In the genomic region with DNA sequence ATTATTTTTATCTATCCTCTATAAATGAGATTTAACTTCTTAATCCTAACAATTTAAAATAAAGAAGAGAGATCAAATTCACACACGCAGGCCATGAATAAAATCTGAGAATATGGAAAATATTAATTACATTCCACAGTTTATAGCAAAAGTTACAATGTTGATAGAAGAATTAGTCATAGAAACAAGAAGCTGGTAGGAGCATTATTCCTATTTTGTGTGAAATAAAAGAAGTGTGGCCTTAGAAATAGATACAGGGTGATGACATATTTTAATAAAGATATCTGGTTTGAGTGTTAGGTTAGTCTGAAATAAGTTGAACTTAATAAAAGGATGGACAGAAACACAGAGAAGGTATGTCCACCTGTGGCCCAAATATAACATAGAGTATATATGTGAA, we compare ENCODE assay signal across 25 cellular contexts.
DNase-seq lines count a peak whose midpoint lies in the region; FAIRE-seq and TF ChIP-seq lines count a peak whose summit lies in the region.
"Had no signal": no experiment of that assay in that cellular context is flagged by ENCODE, and none has a peak within 500 bp of the region (broad histone marks: within the 10 kb centered on the region; RNA-seq: fewer than 3 reads in every experiment).

No MANE protein-coding gene starts in this region.

- H3K9me1 ChIP-seq in endothelial cell of umbilical vein (replicated peaks; ENCODE audit: control insufficient read depth, extremely low read depth, insufficient read depth, low read length) = no peaks in the 10 kb centered on the region

- TF ChIP-seq POLR2A in endothelial cell of umbilical vein (IDR thresholded peaks at IDR 0.05; ENCODE audit: low read depth, low read length) = no peak

- H2BK120ac ChIP-seq in neuronal stem cell (ENCODE audit: low read depth, low read length) = no peak overlapping the region

- no peaks in the 10 kb centered on the region for H3K27me3 Mint-ChIP-seq in MCF 10A (ENCODE audit: insufficient read depth, unreplicated experiment)
- H3K27me3 Mint-ChIP-seq: CD4-positive, alpha-beta memory T cell; CD4-positive, CD25-positive, alpha-beta regulatory T cell; CD8-positive, alpha-beta memory T cell had no signal

- no peaks in the 10 kb centered on the region for H3K36me3 Mint-ChIP-seq in MCF 10A (ENCODE audit: insufficient read depth, unreplicated experiment)
- H3K36me3 Mint-ChIP-seq: CD14-positive monocyte; CD4-positive, alpha-beta memory T cell; CD4-positive, CD25-positive, alpha-beta regulatory T cell had no signal

- H3K4me3 ChIP-seq in mammary epithelial cell (replicated peaks in 1 of 3; ENCODE audit: insufficient read depth in 1 of 3, low read depth in 2 of 3, low read length in 3 of 3) (no peak overlapping the region), endothelial cell of umbilical vein (replicated peaks in 1 of 3; ENCODE audit: insufficient read depth in 1 of 3, low read depth in 1 of 3, low read length in 3 of 3) (no peak overlapping the region), neuronal stem cell (ENCODE audit: low read length in 2 of 2) (no peak overlapping the region)
- H3K4me3 ChIP-seq: A549, BLaER1, GM12878 had no signal

- H3K9me3 ChIP-seq in mammary epithelial cell (replicated peaks; ENCODE audit: insufficient read depth, low read length) (no peaks in the 10 kb centered on the region), endothelial cell of umbilical vein (replicated peaks; ENCODE audit: control insufficient read depth, insufficient read depth, low read length) (no peaks in the 10 kb centered on the region), neuronal stem cell (replicated peaks in 1 of 2; ENCODE audit: control insufficient read depth in 2 of 2, insufficient read depth in 1 of 2, low read depth in 1 of 2, low read length in 2 of 2) (no peaks in the 10 kb centered on the region)
- H3K9me3 ChIP-seq: A549, BE2C, BLaER1 had no signal

- 100% methylated on average over 1 of the region's 1 CpG for WGBS in mammary epithelial cell (ENCODE audit: low coverage, missing lambda C conversion rate)
- no CpG with 5 or more reads among the region's 1 CpG for WGBS in neuronal stem cell (ENCODE audit: extremely low coverage in 2 of 2, insufficient read length in 2 of 2, insufficient replicate concordance in 1 of 2), 2 donors

- H3K4me1 ChIP-seq in mammary epithelial cell (ENCODE audit: insufficient read depth, low read length) (no peaks in the 10 kb centered on the region), endothelial cell of umbilical vein (ENCODE audit: control insufficient read depth, extremely low read depth, insufficient read depth, low read length) (no peaks in the 10 kb centered on the region), neuronal stem cell (ENCODE audit: control insufficient read depth in 2 of 2, insufficient read depth in 1 of 2, low read depth in 1 of 2, low read length in 2 of 2) (no peaks in the 10 kb centered on the region)
- H3K4me1 ChIP-seq: A549 had no signal

- H2AK5ac ChIP-seq in neuronal stem cell (ENCODE audit: low read depth, low read length) = no peak overlapping the region

- no peak overlapping the region for H2BK15ac ChIP-seq in neuronal stem cell (ENCODE audit: low read length)

- H3K4me1 Mint-ChIP-seq in MCF 10A (ENCODE audit: insufficient read depth, unreplicated experiment) = peaks cover 6% of the 10 kb centered on the region
- H3K4me1 Mint-ChIP-seq: CD14-positive monocyte; CD4-positive, alpha-beta memory T cell; CD4-positive, CD25-positive, alpha-beta regulatory T cell; CD8-positive, alpha-beta memory T cell had no signal

- no TSS peak for BruUV-seq in MCF 10A (replicated peaks; lab: Mats Ljungman, UMichigan)
- BruUV-seq in mammary epithelial cell (replicated peaks; lab: Mats Ljungman, UMichigan) = no TSS peak
- no TSS peak for BruUV-seq in endothelial cell of umbilical vein (replicated peaks; lab: Mats Ljungman, UMichigan)

- no peak overlapping the region for H3K4me2 ChIP-seq in mammary epithelial cell (ENCODE audit: insufficient read depth, low read depth, low read length)
- H3K4me2 ChIP-seq in endothelial cell of umbilical vein (ENCODE audit: insufficient read depth, low read length) = no peak overlapping the region
- no peak overlapping the region for H3K4me2 ChIP-seq in neuronal stem cell (ENCODE audit: insufficient read depth, low read length, poor library complexity, severe bottlenecking)
- H3K4me2 ChIP-seq: A549, BLaER1 had no signal

- no peak overlapping the region for H2BK12ac ChIP-seq in neuronal stem cell (ENCODE audit: low read length)

- TF ChIP-seq CTCF in MCF 10A (IDR thresholded peaks at IDR 0.05; ENCODE audit: unreplicated experiment) (no peak), mammary epithelial cell (conservative IDR thresholded peaks at IDR 0.05 in 1 of 2, IDR thresholded peaks at IDR 0.05 in 1 of 2; ENCODE audit: extremely low read depth in 1 of 2, insufficient read depth in 1 of 2, low read depth in 1 of 2, low read length in 2 of 2) (no peak), endothelial cell of umbilical vein (IDR thresholded peaks at IDR 0.05; ENCODE audit: extremely low read depth in 1 of 2, insufficient read depth in 1 of 2, low read depth in 1 of 2, low read length in 2 of 2) (no peak)

- no peak overlapping the region for H4K91ac ChIP-seq in neuronal stem cell (ENCODE audit: low read depth, low read length, poor library complexity)

- CTCF ChIA-PET in MCF 10A (lab: Yijun Ruan, JAX) (no interaction called here), mammary epithelial cell (lab: Charles Lee; ENCODE audit: low non-redundant PET) (no interaction called here), endothelial cell of umbilical vein (lab: Charles Lee) (interaction anchor here (1.3 kb wide), 1 partner anchor 11 kb away, joined by 6 read pairs; no protein-coding TSS in a partner anchor)

- H2AFZ ChIP-seq in mammary epithelial cell (ENCODE audit: low read depth, low read length) = no peak overlapping the region
- H2AFZ ChIP-seq in endothelial cell of umbilical vein (ENCODE audit: low read depth, low read length) = peak overlapping the region; percentile 42
- H2AFZ ChIP-seq in neuronal stem cell (ENCODE audit: low read length) = no peak overlapping the region

- H4K8ac ChIP-seq in neuronal stem cell (ENCODE audit: low read depth, low read length) = no peak overlapping the region

- peak overlapping the region; percentile 2 for H3K27ac Mint-ChIP-seq in MCF 10A (ENCODE audit: low read depth, unreplicated experiment)
- H3K27ac Mint-ChIP-seq: CD14-positive monocyte; CD4-positive, alpha-beta memory T cell; CD4-positive, CD25-positive, alpha-beta regulatory T cell; CD8-positive, alpha-beta memory T cell had no signal

- H3K23ac ChIP-seq in neuronal stem cell (ENCODE audit: low read depth, low read length, poor library complexity) = no peak overlapping the region

- POLR2A ChIA-PET in MCF 10A (lab: Yijun Ruan, JAX) = no interaction called here
- POLR2A ChIA-PET in endothelial cell of umbilical vein (lab: Charles Lee) = no interaction called here

- no peaks in the 10 kb centered on the region for H3K79me2 ChIP-seq in mammary epithelial cell (ENCODE audit: insufficient read depth, low read length)
- H3K79me2 ChIP-seq in endothelial cell of umbilical vein (ENCODE audit: control insufficient read depth, insufficient read depth, low read length) = no peaks in the 10 kb centered on the region

- DNase-seq in MCF 10A (ENCODE audit: unreplicated experiment) (no peak), mammary epithelial cell (no peak), endothelial cell of umbilical vein (ENCODE audit: low read depth, low spot score) (no peak), neuronal stem cell (ENCODE audit: low spot score) (no peak), dedifferentiated amniotic fluid mesenchymal stem cell (ENCODE audit: extremely low spot score) (no peak)
- DNase-seq: AML-193; BE2C; C1 segment of cervical spinal cord; CD4-positive, alpha-beta memory T cell; CD4-positive, CD25-positive, alpha-beta regulatory T cell; CD8-positive, alpha-beta memory T cell; COR-L47; DMS 273 treated with DMSO at 0.1 percent for 48 hours; DMS153; DMS79; DND-41; EL; GDM1 had no signal

- intact Hi-C loops in MCF 10A (cut with micrococcal nuclease) = no loop called here
- intact Hi-C loops in mammary epithelial cell (cut with micrococcal nuclease) = no loop called here
- intact Hi-C loops in endothelial cell of umbilical vein (cut with micrococcal nuclease) = no loop called here

- no peak overlapping the region for H3K18ac ChIP-seq in neuronal stem cell (ENCODE audit: low read length)

- no peak overlapping the region for H3K14ac ChIP-seq in neuronal stem cell (ENCODE audit: low read length)

- H3K79me1 ChIP-seq in neuronal stem cell (ENCODE audit: low read depth, low read length) = no peaks in the 10 kb centered on the region

- FAIRE-seq in endothelial cell of umbilical vein (lab: Jason Lieb, UNC) = no peak
- FAIRE-seq: A549, GM12878, GM12892, GM18507 had no signal

- H4K20me1 ChIP-seq in mammary epithelial cell (ENCODE audit: insufficient read depth, low read length) = no peaks in the 10 kb centered on the region
- no peaks in the 10 kb centered on the region for H4K20me1 ChIP-seq in endothelial cell of umbilical vein (replicated peaks; ENCODE audit: control insufficient read depth, extremely low read depth, insufficient read depth, low read length)
- H4K20me1 ChIP-seq: BLaER1 had no signal

- no peak overlapping the region for H2BK5ac ChIP-seq in neuronal stem cell (ENCODE audit: low read length)

- no peaks in the 10 kb centered on the region for H3K27me3 ChIP-seq in mammary epithelial cell (ENCODE audit: insufficient read depth, low read length)
- H3K27me3 ChIP-seq in endothelial cell of umbilical vein (ENCODE audit: control insufficient read depth in 2 of 2, insufficient read depth in 2 of 2, low read length in 2 of 2) = no peaks in the 10 kb centered on the region
- H3K27me3 ChIP-seq in neuronal stem cell (ENCODE audit: control insufficient read depth in 3 of 3, insufficient read depth in 3 of 3, low read depth in 1 of 3, low read length in 3 of 3) = no peaks in the 10 kb centered on the region
- H3K27me3 ChIP-seq: BE2C, BLaER1 had no signal

- H3K9me3 Mint-ChIP-seq in MCF 10A (ENCODE audit: unreplicated experiment) = no peaks in the 10 kb centered on the region
- H3K9me3 Mint-ChIP-seq: CD14-positive monocyte had no signal

- H3K36me3 ChIP-seq in mammary epithelial cell (ENCODE audit: insufficient read depth, low read length) (no peaks in the 10 kb centered on the region), endothelial cell of umbilical vein (ENCODE audit: control insufficient read depth in 2 of 2, extremely low read depth in 1 of 2, insufficient read depth in 2 of 2, low read length in 2 of 2) (no peaks in the 10 kb centered on the region), neuronal stem cell (replicated peaks in 1 of 2; ENCODE audit: control insufficient read depth in 2 of 2, insufficient read depth in 2 of 2, low read length in 2 of 2) (no peaks in the 10 kb centered on the region)
- H3K36me3 ChIP-seq: BE2C, BLaER1 had no signal

- H3K27ac ChIP-seq in mammary epithelial cell (ENCODE audit: insufficient read depth, low read depth, low read length) (no peak overlapping the region), endothelial cell of umbilical vein (ENCODE audit: insufficient read depth, low read depth, low read length) (no peak overlapping the region), neuronal stem cell (replicated peaks; ENCODE audit: low read length) (no peak overlapping the region)
- H3K27ac ChIP-seq: 22Rv1, A549, BLaER1 had no signal

- in situ Hi-C loops in mammary epithelial cell (cut with MboI; ENCODE audit: low sequenced_read_pairs in 2 of 2) = no loop called here

- no peak overlapping the region for H3K4ac ChIP-seq in neuronal stem cell (ENCODE audit: low read length)

- dilution Hi-C loops in mammary epithelial cell (cut with HindIII; ENCODE audit: low sequenced_read_pairs) (no loop called here), endothelial cell of umbilical vein (cut with MboI; ENCODE audit: extremely low pct_ligation_motif_present, low sequenced_read_pairs) (no loop called here)

- H3K4me3 Mint-ChIP-seq in MCF 10A (ENCODE audit: unreplicated experiment) = no peak overlapping the region
- H3K4me3 Mint-ChIP-seq: CD14-positive monocyte; CD4-positive, alpha-beta memory T cell; CD4-positive, CD25-positive, alpha-beta regulatory T cell; CD8-positive, alpha-beta memory T cell had no signal

- H3K9ac ChIP-seq in mammary epithelial cell (ENCODE audit: insufficient read depth, low read length) = no peak overlapping the region
- no peak overlapping the region for H3K9ac ChIP-seq in endothelial cell of umbilical vein (replicated peaks; ENCODE audit: extremely low read depth, insufficient read depth, low read length)
- no peak overlapping the region for H3K9ac ChIP-seq in neuronal stem cell (ENCODE audit: low read depth, low read length, poor library complexity)
- H3K9ac ChIP-seq: BLaER1 had no signal
